In the genomic region with DNA sequence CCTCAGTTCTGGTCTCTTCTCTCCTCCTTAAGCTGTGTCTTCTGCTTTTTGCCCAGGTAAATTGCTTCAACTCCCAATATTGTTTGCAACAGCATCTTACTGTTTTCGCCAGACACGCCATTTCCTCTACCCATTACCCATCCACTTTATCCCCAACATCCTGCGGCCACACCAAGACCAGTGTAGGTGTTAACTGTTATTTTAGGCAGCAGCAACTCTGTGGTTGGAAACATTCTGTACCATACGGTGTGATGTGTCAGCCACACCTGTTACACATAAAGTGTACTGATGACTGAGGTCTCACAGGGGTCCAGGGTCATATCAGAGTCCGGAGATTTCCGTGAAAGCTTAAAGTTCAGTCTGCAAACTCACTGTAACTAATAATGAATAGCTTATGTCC, we compare ENCODE assay signal across 16 cellular contexts. TPM values are rescaled to one million over a fixed set of nuclear protein-coding genes. Genes with fewer than 3 reads are reported as not detected.
DNase-seq lines count a peak whose midpoint lies in the region; ATAC-seq lines count a peak whose summit lies in the region.
"Had no signal": no experiment of that assay in that cellular context is flagged by ENCODE, and none has a peak within 500 bp of the region (broad histone marks: within the 10 kb centered on the region; RNA-seq: fewer than 3 reads in every experiment).

No MANE protein-coding gene starts in this region.

- ATAC-seq in activated T-helper 17 cell treated with anti-CD3 and anti-CD28 coated beads, Interleukin-2, amount 50 U/mL, for 72 hours (replicated peaks): peak; percentile 76
- no peak for ATAC-seq in GM18858 (IDR thresholded peaks at IDR 0.05; ENCODE audit: unreplicated experiment)
- ATAC-seq: gastroesophageal sphincter had no signal

- no peaks in the 10 kb centered on the region for H3K4me1 Mint-ChIP-seq in activated T-helper 17 cell treated with anti-CD3 and anti-CD28 coated beads, Interleukin-2, amount 50 U/mL, for 72 hours
- H3K4me1 Mint-ChIP-seq: activated CD4-positive, alpha-beta T cell treated with anti-CD3 and anti-CD28 coated beads, Interleukin-2, amount 10 ng/mL, durations not matched to agents 7 days and 5 days; neural progenitor cell had no signal

- no peaks in the 10 kb centered on the region for H3K9me3 Mint-ChIP-seq in activated T-helper 17 cell treated with anti-CD3 and anti-CD28 coated beads, Interleukin-2, amount 50 U/mL, for 72 hours
- H3K9me3 Mint-ChIP-seq: activated CD4-positive, alpha-beta T cell treated with anti-CD3 and anti-CD28 coated beads, Interleukin-2, amount 10 ng/mL, durations not matched to agents 7 days and 5 days; neural progenitor cell had no signal

- no peaks in the 10 kb centered on the region for H3K36me3 Mint-ChIP-seq in activated T-helper 17 cell treated with anti-CD3 and anti-CD28 coated beads, Interleukin-2, amount 50 U/mL, for 72 hours (ENCODE audit: low read depth)
- H3K36me3 Mint-ChIP-seq: neural progenitor cell had no signal

- peaks cover 22% of the 10 kb centered on the region for H3K27me3 Mint-ChIP-seq in activated T-helper 17 cell treated with anti-CD3 and anti-CD28 coated beads, Interleukin-2, amount 50 U/mL, for 72 hours

- peak; percentile 2 for DNase-seq in NCI-H82 (lab: John Stamatoyannopoulos, UW)
- DNase-seq in NCI-H82 treated with DMSO at 0.1 percent for 48 hours (lab: John Stamatoyannopoulos, UW; ENCODE audit: unreplicated experiment): no peak
- DNase-seq in Jurkat, Clone E6-1 (ENCODE audit: low read depth, low spot score): peak; percentile 25
- peak; percentile 24 for DNase-seq in stimulated activated CD8-positive, alpha-beta memory T cell treated with anti-CD3 and anti-CD28 coated beads, Interleukin-12 subunit alpha, Interleukin-12 subunit beta, amount 100 ng/mL, for 1 hour (ENCODE audit: low read depth)
- no peak for DNase-seq in NCI-H1105 (lab: John Stamatoyannopoulos, UW)
- no peak for DNase-seq in activated CD4-positive, CD25-positive, alpha-beta regulatory T cell (lab: John Stamatoyannopoulos, UW)
- DNase-seq: activated CD4-positive, alpha-beta T cell treated with anti-CD3 and anti-CD28 coated beads, Interleukin-2, amount 10 ng/mL, durations not matched to agents 7 days and 5 days; mammary epithelial cell; SIG-M5; T-helper 9 cell had no signal

- H3K27ac Mint-ChIP-seq in activated T-helper 17 cell treated with anti-CD3 and anti-CD28 coated beads, Interleukin-2, amount 50 U/mL, for 72 hours: no peak overlapping the region
- H3K27ac Mint-ChIP-seq: activated CD4-positive, alpha-beta T cell treated with anti-CD3 and anti-CD28 coated beads, Interleukin-2, amount 10 ng/mL, durations not matched to agents 7 days and 5 days; neural progenitor cell had no signal

- no peak overlapping the region for H3K4me3 ChIP-seq in Jurkat, Clone E6-1 (ENCODE audit: low read length)
- H3K4me3 ChIP-seq: gastroesophageal sphincter, HAP-1, neural progenitor cell, right atrium auricular region had no signal

- no peak overlapping the region for H3K4me3 Mint-ChIP-seq in activated T-helper 17 cell treated with anti-CD3 and anti-CD28 coated beads, Interleukin-2, amount 50 U/mL, for 72 hours
- H3K4me3 Mint-ChIP-seq: activated CD4-positive, alpha-beta T cell treated with anti-CD3 and anti-CD28 coated beads, Interleukin-2, amount 10 ng/mL, durations not matched to agents 7 days and 5 days; neural progenitor cell had no signal

RNA-seq across cellular contexts. Expression of gene KLRD1, which starts 21.8 kb away (rescaled TPM):
- not detected for polyA plus RNA-seq in Jurkat, Clone E6-1 (2012; ENCODE audit: insufficient read depth, insufficient read length)
- total RNA-seq in activated T-helper 17 cell treated with anti-CD3 and anti-CD28 coated beads, Interleukin-2, amount 50 U/mL, for 72 hours: 1 to 10 TPM in 1 of 2 donors, not detected in 1; 1.1 TPM
- polyA plus RNA-seq: mammary epithelial cell had no signal

Comparison
In these comparisons a context has a peak if more than half of its experiments do, and no peak if none do; other contexts are left out.
1. DNase-seq: peak in NCI-H82 (single experiment), Jurkat, Clone E6-1 (single experiment) and stimulated activated CD8-positive, alpha-beta memory T cell treated with anti-CD3 and anti-CD28 coated beads, Interleukin-12 subunit alpha, Interleukin-12 subunit beta, amount 100 ng/mL, for 1 hour (single experiment); none in NCI-H82 treated with DMSO at 0.1 percent for 48 hours (single experiment), NCI-H1105 (single experiment) and activated CD4-positive, CD25-positive, alpha-beta regulatory T cell (0 of 4).